8 cellular contexts compared by ENCODE assay signal in genomic region chrX:103254921-103255455, GRCh38. TPM values are rescaled to one million over a fixed set of nuclear protein-coding genes. Genes with fewer than 3 reads are reported as not detected.
A peak's percentile ranks its signal among the peaks of the same experiment; 100 is the strongest.
DNase-seq lines count a peak whose midpoint lies in the region; TF ChIP-seq lines count a peak whose summit lies in the region.

Gene TCEAL8 (minus strand): TSS chrX:103255155. CDS start chrX:103253979, 1,176 bp downstream.

- H3K9me2 ChIP-seq in SU-DHL-6 (replicated peaks; ENCODE audit: insufficient read depth, low read length): no peaks in the 10 kb centered on the region

- H3K27ac ChIP-seq in SU-DHL-6 (ENCODE audit: low read depth, low read length) (peak within 1 kb of the TSS; percentile 44), adipose tissue (ENCODE audit: low read depth, low read length) (peak within 1 kb of the TSS; percentile 38), parathyroid adenoma (peak within 1 kb of the TSS; percentile 95), tibial nerve (peak within 1 kb of the TSS; percentile 75 to 91 (median 82))

- peak within 1 kb of the TSS; percentile 67 for H3K4me3 ChIP-seq in HFF-Myc (replicated peaks; ENCODE audit: low read depth, low read length)
- peak within 1 kb of the TSS; percentile 81 for H3K4me3 ChIP-seq in SU-DHL-6 (ENCODE audit: insufficient read depth, low read length, poor library complexity, severe bottlenecking)
- peak within 1 kb of the TSS; percentile 82 for H3K4me3 ChIP-seq in parathyroid adenoma (ENCODE audit: low read depth, low read length)
- H3K4me3 ChIP-seq in tibial nerve: peak within 1 kb of the TSS; percentile 24 to 64 (median 48)

- H2AFZ ChIP-seq in SU-DHL-6 (ENCODE audit: low read depth, low read length, severe bottlenecking) (peak within 1 kb of the TSS; percentile 98), parathyroid adenoma (peak within 1 kb of the TSS; percentile 93)

- H3K4me1 ChIP-seq in parathyroid adenoma (peaks cover 4% of the 10 kb centered on the region), tibial nerve (peaks cover 0 to 8% (median 0%) of the 10 kb centered on the region in 4 donors)

- intact Hi-C loops in cardiac septum (cut with DNase I): no loop called here

- DNase-seq in GM03348 (ENCODE audit: low spot score) (peak; percentile 81), HFF-Myc (ENCODE audit: extremely low read depth, low read depth) (peak; percentile 39), NAMALWA (ENCODE audit: low spot score) (peak; percentile 61), cardiac septum (ENCODE audit: low spot score) (no peak), tibial nerve (ENCODE audit: low spot score in 2 of 2) (peak; percentile 66 to 77)

- H3K9me3 ChIP-seq in SU-DHL-6 (ENCODE audit: insufficient read depth, low read length): no peaks in the 10 kb centered on the region
- no peaks in the 10 kb centered on the region for H3K9me3 ChIP-seq in parathyroid adenoma (ENCODE audit: control insufficient read depth, low read length)
- H3K9me3 ChIP-seq in tibial nerve: no peaks in the 10 kb centered on the region

- H3K4me2 ChIP-seq in SU-DHL-6 (ENCODE audit: low read depth, low read length, poor library complexity, severe bottlenecking): peak within 1 kb of the TSS; percentile 76
- peak within 1 kb of the TSS; percentile 84 for H3K4me2 ChIP-seq in parathyroid adenoma (ENCODE audit: low read length)

- TF ChIP-seq EP300 in tibial nerve (IDR thresholded peaks at IDR 0.05): peak in 1 of 2 donors; percentile 86

- TF ChIP-seq POLR2A in tibial nerve (IDR thresholded peaks at IDR 0.05): peak; percentile 68 to 76

- H3K79me2 ChIP-seq in SU-DHL-6 (ENCODE audit: insufficient read depth, low read length) (no peaks in the 10 kb centered on the region), parathyroid adenoma (no peaks in the 10 kb centered on the region)

- H3F3A ChIP-seq in SU-DHL-6 (ENCODE audit: insufficient read depth): no peaks in the 10 kb centered on the region

- WGBS in adipose tissue, 3 donors: 0 to 29% (median 0%) methylated on average over 19 to 22 of the region's 22 CpGs
- 0 to 32% methylated on average over 22 of the region's 22 CpGs for WGBS in tibial nerve, 2 donors

- H4K20me1 ChIP-seq in SU-DHL-6 (ENCODE audit: low read depth, low read length): no peaks in the 10 kb centered on the region

- H3K9ac ChIP-seq in SU-DHL-6 (ENCODE audit: low read length) (peak within 1 kb of the TSS; percentile 75), parathyroid adenoma (peak within 1 kb of the TSS; percentile 76)

- H3K27me3 ChIP-seq in SU-DHL-6 (ENCODE audit: low read length): no peaks in the 10 kb centered on the region
- no peaks in the 10 kb centered on the region for H3K27me3 ChIP-seq in parathyroid adenoma (ENCODE audit: control insufficient read depth, insufficient read depth, low read length)
- peaks cover 0 to 12% of the 10 kb centered on the region in 2 donors for H3K27me3 ChIP-seq in tibial nerve

- no peak for TF ChIP-seq CTCF in HFF-Myc (IDR thresholded peaks at IDR 0.05; ENCODE audit: low read depth, low read length, missing control alignments)
- TF ChIP-seq CTCF in SU-DHL-6 (IDR thresholded peaks at IDR 0.05; ENCODE audit: insufficient read depth, low read length, poor library complexity, severe bottlenecking): no peak
- TF ChIP-seq CTCF in parathyroid adenoma (IDR thresholded peaks at IDR 0.05): no peak
- no peak for TF ChIP-seq CTCF in tibial nerve (IDR thresholded peaks at IDR 0.05)

- no peaks in the 10 kb centered on the region for H3K36me3 ChIP-seq in SU-DHL-6 (ENCODE audit: low read length)
- H3K36me3 ChIP-seq in parathyroid adenoma (ENCODE audit: control insufficient read depth, insufficient read depth, low read length): no peaks in the 10 kb centered on the region
- no peaks in the 10 kb centered on the region for H3K36me3 ChIP-seq in tibial nerve

RNA-seq across cellular contexts. Expression of gene TCEAL8, which starts in this region (rescaled TPM):
- polyA plus RNA-seq in adipose tissue: 100 to 1,000 TPM in 1 of 3 donors, 10 to 100 TPM in 2; 28.6 to 111 (median 28.8) TPM
- 51.6 TPM for total RNA-seq in cardiac septum
- 10 to 100 TPM; 39.9 to 69.1 (median 59.1) TPM for total RNA-seq in tibial nerve

Comparison
In these comparisons a context has a peak if more than half of its experiments do, and no peak if none do; other contexts are left out.
1. H3K27ac ChIP-seq: peak in every context shown above with its lines; median percentile 95 in parathyroid adenoma; 82 in tibial nerve; 44 in SU-DHL-6; 38 in adipose tissue.